ENCODE assay signal across 27 cellular contexts in genomic region chr3:27695636-27696035, GRCh38. TPM values are rescaled to one million over a fixed set of nuclear protein-coding genes. Genes with fewer than 3 reads are reported as not detected.
"Had no signal": no experiment of that assay in that cellular context is flagged by ENCODE, and none has a peak within 500 bp of the region (broad histone marks: within the 10 kb centered on the region; RNA-seq: fewer than 3 reads in every experiment).

No MANE protein-coding gene starts in this region.

- DNase-seq: stimulated activated CD4-positive, alpha-beta T cell treated with anti-CD3 and anti-CD28 coated beads, Interleukin-2, amount 100 ng/mL, for 48 hours; stimulated activated CD4-positive, alpha-beta T cell treated with anti-CD3 and anti-CD28 coated beads, Interleukin-4, amount 100 ng/mL, for 1 hour; stimulated activated CD4-positive, alpha-beta T cell treated with anti-CD3 and anti-CD28 coated beads, Interleukin-4, amount 100 ng/mL, for 24 hours; stimulated activated CD4-positive, alpha-beta T cell treated with anti-CD3 and anti-CD28 coated beads, Interleukin-4, amount 100 ng/mL, for 4 hours; stimulated activated CD8-positive, alpha-beta memory T cell treated with anti-CD3 and anti-CD28 coated beads, Interleukin-4, amount 100 ng/mL, for 48 hours; stimulated activated naive B cell treated with anti-CD40 and anti-IgM and Interleukin-4, amounts not matched to agents 10 μg/mL and 1 μg/mL and 100 μg/mL, for 72 hours; stimulated activated naive CD4-positive, alpha-beta T cell; stimulated activated naive CD4-positive, alpha-beta T cell treated with Interleukin-2 at 50 U/mL for 16 hours; stimulated activated naive CD8-positive, alpha-beta T cell treated with anti-CD3 and anti-CD28 coated beads, Interleukin-15, amount 100 ng/mL, for 72 hours; stimulated activated naive CD8-positive, alpha-beta T cell treated with anti-CD3 and anti-CD28 coated beads, Interleukin-15, Interleukin-2, amounts not matched to agents 100 U/mL and 50 U/mL, for 24 hours; stomach; substantia nigra; testis; thyroid gland; tibial artery; transverse colon; trophoblast cell; upper lobe of left lung; upper lobe of right lung; uterus had no signal

- H3K9me3 ChIP-seq: suprapubic skin, testis, thoracic aorta, thyroid gland, upper lobe of left lung, uterus, vagina had no signal

- H3K27me3 ChIP-seq: stomach, suprapubic skin, testis, thyroid gland, tibial artery, tibial nerve, transverse colon, upper lobe of left lung, upper lobe of right lung, uterus, vagina had no signal

- H3K36me3 ChIP-seq: stomach, suprapubic skin, thoracic aorta, thyroid gland, tibial artery, tibial nerve, transverse colon, upper lobe of left lung, upper lobe of right lung, uterus, vagina had no signal

- FAIRE-seq: urothelium cell line had no signal

- H3K4me3 ChIP-seq: stomach, suprapubic skin, testis, thoracic aorta, thyroid gland, tibial artery, tibial nerve, transverse colon, upper lobe of left lung, upper lobe of right lung, uterus, vagina had no signal

- H3K27ac ChIP-seq: stomach, suprapubic skin, testis, thoracic aorta, thyroid gland, tibial artery, tibial nerve, transverse colon, upper lobe of left lung, upper lobe of right lung, uterus, vagina had no signal

- H3K4me1 ChIP-seq: stomach, suprapubic skin, testis, thyroid gland, tibial artery, tibial nerve, transverse colon, upper lobe of left lung, upper lobe of right lung, uterus, vagina had no signal

- ATAC-seq: stimulated activated effector memory CD8-positive, alpha-beta T cell treated with anti-CD3 and anti-CD28 coated beads, Interleukin-12 subunit alpha, Interleukin-12 subunit beta, amount 100 ng/mL, for 72 hours; stimulated activated memory B cell treated with anti-CD40 and anti-IgM and Interleukin-4, amounts not matched to agents 10 μg/mL and 1 μg/mL and 100 μg/mL, for 72 hours; stimulated activated naive B cell treated with anti-CD40 and anti-IgM and Interleukin-4, amounts not matched to agents 10 μg/mL and 1 μg/mL and 100 μg/mL, for 72 hours; stimulated activated naive CD8-positive, alpha-beta T cell treated with anti-CD3 and anti-CD28 coated beads, Interleukin-15, amount 100 ng/mL, for 72 hours; stimulated activated naive CD8-positive, alpha-beta T cell treated with anti-CD3 and anti-CD28 coated beads, Interleukin-15, Interleukin-2, amounts not matched to agents 100 U/mL and 50 U/mL, for 24 hours; upper lobe of right lung had no signal

RNA-seq across cellular contexts. Expression of gene EOMES, which starts 26.5 kb away (rescaled TPM):
- total RNA-seq: suprapubic skin had no signal
